ENCODE assay signal across 8 cellular contexts in the genomic region with DNA sequence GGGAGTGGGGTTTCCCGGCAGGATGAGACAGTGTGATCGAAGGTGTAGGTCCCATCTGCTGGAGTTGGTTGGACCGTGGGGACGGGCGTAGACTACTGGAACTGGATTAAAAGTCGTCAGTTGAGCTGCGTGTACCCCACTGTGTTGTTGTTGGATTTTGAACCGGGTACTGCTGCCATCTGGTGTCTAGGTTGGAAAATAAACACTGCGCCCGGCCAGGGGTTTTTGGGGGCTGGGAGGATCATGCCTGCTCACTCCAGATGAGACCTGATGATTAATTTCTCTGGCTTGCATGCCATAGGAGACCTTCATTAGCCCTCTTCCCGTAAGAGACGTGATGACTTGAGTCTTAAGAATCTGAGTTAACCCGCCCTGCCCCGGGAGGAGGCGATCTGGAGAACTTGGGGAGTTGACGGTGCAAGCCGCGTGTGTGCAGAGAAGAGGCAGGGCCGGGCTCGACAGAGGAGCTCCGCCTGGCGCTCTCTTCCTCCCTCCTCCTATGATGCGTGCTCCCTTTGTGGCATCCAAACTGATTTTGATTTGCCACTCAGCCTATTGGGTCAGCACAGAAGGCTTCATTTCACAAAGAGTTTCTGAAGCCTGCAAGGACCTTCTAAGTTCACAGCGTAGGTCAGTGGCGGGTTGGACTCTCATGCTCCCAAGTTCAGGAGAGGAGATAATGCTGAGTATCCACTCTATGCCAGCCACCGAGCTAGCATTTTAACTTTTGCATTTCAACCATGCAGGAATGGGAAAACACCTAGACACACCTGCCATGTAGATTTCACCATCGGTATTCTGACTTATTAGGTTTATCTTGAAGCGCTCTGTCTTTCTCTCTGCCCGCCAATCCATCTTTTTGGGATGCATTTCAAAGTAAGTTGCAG. TPM values are rescaled to one million over a fixed set of nuclear protein-coding genes. Genes with fewer than 3 reads are reported as not detected.
DNase-seq lines count a peak whose midpoint lies in the region; ATAC-seq, FAIRE-seq and TF ChIP-seq lines count a peak whose summit lies in the region.

No MANE protein-coding gene starts in this region.

- H3K4me1 ChIP-seq in NT2/D1 (ENCODE audit: insufficient read depth, insufficient read length) = peaks cover 21% of the 10 kb centered on the region
- H3K4me1 ChIP-seq in muscle layer of duodenum (ENCODE audit: control insufficient read depth in 1 of 2, insufficient read depth in 2 of 2, low read length in 2 of 2) = peaks cover 9 to 32% of the 10 kb centered on the region in 2 donors

- peak; percentile 74 for TF ChIP-seq CTCF in epithelial cell of proximal tubule (conservative IDR thresholded peaks at IDR 0.05; ENCODE audit: low read depth, low read length)

- H3K4me3 ChIP-seq in NT2/D1 (ENCODE audit: insufficient read length, low read depth) = peak overlapping the region; percentile 9
- peak overlapping the region; percentile 65 for H3K4me3 ChIP-seq in epithelial cell of proximal tubule (ENCODE audit: low read depth, low read length)
- H3K4me3 ChIP-seq in muscle layer of duodenum (ENCODE audit: low read depth in 1 of 2, low read length in 2 of 2) = peak overlapping the region; percentile 43 to 74

- H3K27me3 ChIP-seq in NT2/D1 (ENCODE audit: insufficient read depth, insufficient read length) (no peaks in the 10 kb centered on the region), muscle layer of duodenum (ENCODE audit: low read depth, low read length) (no peaks in the 10 kb centered on the region)

- no peak overlapping the region for H3K27ac ChIP-seq in muscle layer of duodenum (ENCODE audit: low read length)

- no peaks in the 10 kb centered on the region for H3K9me3 ChIP-seq in NT2/D1 (ENCODE audit: insufficient read depth, low read length)
- H3K9me3 ChIP-seq in muscle layer of duodenum (ENCODE audit: control insufficient read depth in 1 of 2, low read length in 2 of 2) = no peaks in the 10 kb centered on the region

- FAIRE-seq in A204.1 (lab: Jason Lieb, UNC) = peak; percentile 95
- peak; percentile 89 for FAIRE-seq in GM18507 (lab: Jason Lieb, UNC)

- DNase-seq in GM18507 (ENCODE audit: extremely low spot score, insufficient read length, low read depth) (no peak), NT2/D1 (ENCODE audit: low read depth, low spot score) (no peak), activated T-cell treated with anti-CD3 and anti-CD28 coated beads for 4 hours (peak; percentile 66), epithelial cell of proximal tubule (ENCODE audit: low read depth) (peak; percentile 94)
- DNase-seq in stimulated activated CD8-positive, alpha-beta memory T cell treated with anti-CD3 and anti-CD28 coated beads, Interleukin-7, amount 100 ng/mL, for 24 hours (ENCODE audit: low read depth) = peak; percentile 48

- peak overlapping the region; percentile 65 for H3K9ac ChIP-seq in NT2/D1 (ENCODE audit: insufficient read length, low read depth)

- H3K36me3 ChIP-seq in NT2/D1 (ENCODE audit: insufficient read depth, insufficient read length, low read length) (peaks cover 65% of the 10 kb centered on the region), muscle layer of duodenum (ENCODE audit: control insufficient read depth in 1 of 2, insufficient read depth in 2 of 2, low read length in 2 of 2) (no peaks in the 10 kb centered on the region)

- ATAC-seq in HG03521 (IDR thresholded peaks at IDR 0.05; ENCODE audit: unreplicated experiment) = no peak

RNA-seq across cellular contexts. Expression of a gene that starts 2.7 kb away (rescaled TPM):
- 81.5 and 191 TPM in 2 replicates for total RNA-seq in epithelial cell of proximal tubule

RNA-seq across cellular contexts. Expression of a gene that starts 9.3 kb away (rescaled TPM):
- not detected in 2 replicates for total RNA-seq in epithelial cell of proximal tubule

RNA-seq across cellular contexts. Expression of a gene that starts 44.6 kb away (rescaled TPM):
- total RNA-seq in epithelial cell of proximal tubule = 151 and 178 TPM in 2 replicates

RNA-seq across cellular contexts. Expression of a gene that starts 56.9 kb away (rescaled TPM):
- 11.6 and 20.5 TPM in 2 replicates for total RNA-seq in epithelial cell of proximal tubule

Comparison
In these comparisons a context has a peak if more than half of its experiments do, and no peak if none do; other contexts are left out.
1. DNase-seq: peak in activated T-cell treated with anti-CD3 and anti-CD28 coated beads for 4 hours (single experiment), epithelial cell of proximal tubule (single experiment) and stimulated activated CD8-positive, alpha-beta memory T cell treated with anti-CD3 and anti-CD28 coated beads, Interleukin-7, amount 100 ng/mL, for 24 hours (single experiment); none in GM18507 (single experiment) and NT2/D1 (single experiment).
2. H3K4me3 ChIP-seq: peak in every context shown above with its lines; median percentile 65 in epithelial cell of proximal tubule; 58 in muscle layer of duodenum; 9 in NT2/D1.